ENCODE assay signal across 8 cellular contexts in genomic region chr4:176320976-176321361, GRCh38. TPM values are rescaled to one million over a fixed set of nuclear protein-coding genes. Genes with fewer than 3 reads are reported as not detected.
A peak's percentile ranks its signal among the peaks of the same experiment; 100 is the strongest.
DNase-seq lines count a peak whose midpoint lies in the region; ATAC-seq and TF ChIP-seq lines count a peak whose summit lies in the region.

No MANE protein-coding gene starts in this region.

- peak overlapping the region; percentile 90 for H3K4me3 Mint-ChIP-seq in CD8-positive, alpha-beta T cell
- peak overlapping the region; percentile 86 to 98 (median 92) for H3K4me3 Mint-ChIP-seq in naive thymus-derived CD8-positive, alpha-beta T cell

- H3K36me3 ChIP-seq in CD8-positive, alpha-beta T cell (ENCODE audit: insufficient read depth, low read length), result no peaks in the 10 kb centered on the region
- peaks cover 9% of the 10 kb centered on the region for H3K36me3 ChIP-seq in MG63

- peaks cover 46% of the 10 kb centered on the region for H3K4me1 ChIP-seq in CD8-positive, alpha-beta T cell (ENCODE audit: insufficient read depth, low read length)

- CTCF ChIA-PET in CD8-positive, alpha-beta T cell (lab: Charles Lee), result no interaction called here

- no peak for TF ChIP-seq CTCF in CD8-positive, alpha-beta T cell (IDR thresholded peaks at IDR 0.05)
- no peak for TF ChIP-seq CTCF in coronary artery (IDR thresholded peaks at IDR 0.05)
- TF ChIP-seq CTCF in GM20000 (IDR thresholded peaks at IDR 0.05; ENCODE audit: extremely low read depth, missing control alignments), result no peak

- ATAC-seq in CD8-positive, alpha-beta T cell, result no peak
- no peak for ATAC-seq in naive thymus-derived CD8-positive, alpha-beta T cell
- ATAC-seq in HG03460 (IDR thresholded peaks at IDR 0.05; ENCODE audit: unreplicated experiment) (no peak), GM19395 (IDR thresholded peaks at IDR 0.05; ENCODE audit: unreplicated experiment) (no peak)

- H3K27ac ChIP-seq in CD8-positive, alpha-beta T cell (ENCODE audit: low read depth, low read length), result peak overlapping the region; percentile 96
- H3K27ac ChIP-seq in coronary artery, result peak overlapping the region; percentile 94 to 98

- POLR2A ChIA-PET in CD8-positive, alpha-beta T cell (lab: Charles Lee), result interaction anchor here (0.7 to 0.8 kb wide), 2 partner anchors 10 to 126 kb away, joined by 3 to 4 read pairs; no protein-coding TSS in a partner anchor
- POLR2A ChIA-PET in naive thymus-derived CD8-positive, alpha-beta T cell (lab: Charles Lee), result interaction anchor here (1.5 kb wide), 1 partner anchor 125 kb away, joined by 6 read pairs; no protein-coding TSS in a partner anchor

- DNase-seq in CD8-positive, alpha-beta T cell, result no peak
- DNase-seq in MG63 (no peak), coronary artery (ENCODE audit: low spot score) (no peak), GM20000 (ENCODE audit: low spot score) (no peak), NCI-H1694 (lab: John Stamatoyannopoulos, UW) (no peak)
- no peak for DNase-seq in naive thymus-derived CD8-positive, alpha-beta T cell

- H3K27me3 ChIP-seq in CD8-positive, alpha-beta T cell (ENCODE audit: insufficient read depth, low read length), result no peaks in the 10 kb centered on the region
- no peaks in the 10 kb centered on the region for H3K27me3 ChIP-seq in MG63

- intact Hi-C loops in CD8-positive, alpha-beta T cell (cut with DNase I, micrococcal nuclease), result loop anchor here (1.0 to 2.0 kb wide), 4 partner anchors 20 to 1120 kb away; partner anchors contain the start of gene SPATA4 (in 1 of the 2)

- H3K4me3 ChIP-seq in CD8-positive, alpha-beta T cell (ENCODE audit: low read depth, low read length), result peak overlapping the region; percentile 93
- peak overlapping the region; percentile 72 for H3K4me3 ChIP-seq in MG63
- H3K4me3 ChIP-seq in coronary artery, result peak overlapping the region; percentile 96

- H3K36me3 Mint-ChIP-seq in CD8-positive, alpha-beta T cell, result peaks cover 17% of the 10 kb centered on the region
- H3K36me3 Mint-ChIP-seq in naive thymus-derived CD8-positive, alpha-beta T cell, result peaks cover 0 to 17% (median 0%) of the 10 kb centered on the region in 3 donors

- H3K4me1 Mint-ChIP-seq in CD8-positive, alpha-beta T cell (ENCODE audit: low read depth), result peaks cover 61% of the 10 kb centered on the region
- peaks cover 18 to 67% (median 50%) of the 10 kb centered on the region in 4 donors for H3K4me1 Mint-ChIP-seq in naive thymus-derived CD8-positive, alpha-beta T cell

- peak overlapping the region; percentile 96 for H3K27ac Mint-ChIP-seq in CD8-positive, alpha-beta T cell
- H3K27ac Mint-ChIP-seq in naive thymus-derived CD8-positive, alpha-beta T cell, result peak overlapping the region; percentile 87 to 97 (median 94)

- H3K27me3 Mint-ChIP-seq in CD8-positive, alpha-beta T cell (ENCODE audit: low read depth), result no peaks in the 10 kb centered on the region
- H3K27me3 Mint-ChIP-seq in naive thymus-derived CD8-positive, alpha-beta T cell, result no peaks in the 10 kb centered on the region

- H3K9me3 ChIP-seq in CD8-positive, alpha-beta T cell (ENCODE audit: low read length), result no peaks in the 10 kb centered on the region
- H3K9me3 ChIP-seq in MG63, result no peaks in the 10 kb centered on the region

- no peaks in the 10 kb centered on the region for H3K9me3 Mint-ChIP-seq in CD8-positive, alpha-beta T cell
- no peaks in the 10 kb centered on the region for H3K9me3 Mint-ChIP-seq in naive thymus-derived CD8-positive, alpha-beta T cell

RNA-seq across cellular contexts. Expression of gene SPCS3, which starts 1.2 kb away (rescaled TPM):
- total RNA-seq in CD8-positive, alpha-beta T cell, result 100 to 1,000 TPM; 162 to 170 TPM
- 49.2 and 94.5 TPM in 2 replicates for total RNA-seq in MG63 (2014; rRNA removed; shearing (Covaris generic); ENCODE audit: low replicate concordance)
- 100 to 1,000 TPM; 151 to 155 TPM for total RNA-seq in naive thymus-derived CD8-positive, alpha-beta T cell
- polyA plus RNA-seq in naive thymus-derived CD8-positive, alpha-beta T cell, result 10 to 100 TPM; 33.7 to 64.4 (median 43.6) TPM

RNA-seq across cellular contexts. Expression of gene ASB5, which starts 51.9 kb away (rescaled TPM):
- not detected for total RNA-seq in CD8-positive, alpha-beta T cell
- total RNA-seq in MG63 (2014; rRNA removed; shearing (Covaris generic); ENCODE audit: low replicate concordance), result 0.32 and 3.6 TPM in 2 replicates
- not detected for total RNA-seq in naive thymus-derived CD8-positive, alpha-beta T cell
- polyA plus RNA-seq in naive thymus-derived CD8-positive, alpha-beta T cell, result not detected
